ENCODE assay signal across 8 cellular contexts in the genomic region with DNA sequence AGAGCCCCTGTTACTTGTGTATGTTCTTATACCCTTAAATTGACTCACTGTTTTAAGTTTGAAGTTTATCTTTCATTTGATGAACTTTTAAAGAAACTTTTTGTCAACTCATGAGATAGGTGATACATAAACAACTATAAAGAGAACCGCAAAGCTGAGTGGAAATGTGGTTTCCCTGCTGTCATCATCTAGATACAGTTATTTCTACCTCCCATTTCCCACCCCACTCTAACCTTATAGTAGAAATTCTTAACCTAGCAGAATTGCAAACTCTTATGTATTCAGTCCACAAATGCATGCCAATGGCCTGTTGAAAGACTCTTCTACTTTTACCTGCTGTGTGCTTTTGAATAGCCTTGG. TPM values are rescaled to one million over a fixed set of nuclear protein-coding genes. Genes with fewer than 3 reads are reported as not detected.
A peak's percentile ranks its signal among the peaks of the same experiment; 100 is the strongest.
DNase-seq lines count a peak whose midpoint lies in the region; ATAC-seq and TF ChIP-seq lines count a peak whose summit lies in the region.

No MANE protein-coding gene starts in this region.

- H3K27ac Mint-ChIP-seq in activated CD4-positive, alpha-beta memory T cell treated with anti-CD3 and anti-CD28 coated beads for 36 hours = peak overlapping the region; percentile 65

- CTCF ChIA-PET in activated CD4-positive, alpha-beta memory T cell treated with anti-CD3 and anti-CD28 coated beads for 36 hours (lab: Charles Lee) = interaction anchor here (0.8 to 1.7 kb wide), 4 partner anchors 13 to 453 kb away, joined by 3 to 6 read pairs (median 4); no protein-coding TSS in a partner anchor

- H3K27me3 ChIP-seq in tibial artery = no peaks in the 10 kb centered on the region

- no peak for TF ChIP-seq CTCF in fibroblast of villous mesenchyme (IDR thresholded peaks at IDR 0.05; ENCODE audit: insufficient read depth, low read depth, low read length)
- TF ChIP-seq CTCF in tibial artery (IDR thresholded peaks at IDR 0.05) = no peak

- H3K27ac ChIP-seq in tibial artery = peak overlapping the region in 1 of 2 donors; percentile 98

- ATAC-seq in left colon = no peak

- no peaks in the 10 kb centered on the region for H3K9me3 ChIP-seq in tibial artery

- H3K4me3 ChIP-seq in fibroblast of villous mesenchyme (ENCODE audit: low read depth, low read length) (peak overlapping the region; percentile 74), tibial artery (peak overlapping the region; percentile 6 to 95)

- no peaks in the 10 kb centered on the region for H3K27me3 Mint-ChIP-seq in activated CD4-positive, alpha-beta memory T cell treated with anti-CD3 and anti-CD28 coated beads for 36 hours

- intact Hi-C loops in activated CD4-positive, alpha-beta memory T cell treated with anti-CD3 and anti-CD28 coated beads for 36 hours (cut with micrococcal nuclease) = loop anchor here (1.0 to 10.0 kb wide), 4 partner anchors 8 to 822 kb away; a partner anchor contains a TSS
- intact Hi-C loops in tibial artery (cut with DNase I; ENCODE audit: low total_unique reads) (loop anchor here (5.0 to 10.0 kb wide), 3 partner anchors 122 to 522 kb away; a partner anchor contains a TSS), left colon (cut with DNase I, micrococcal nuclease) (loop anchor here (5.0 to 10.0 kb wide), 5 partner anchors 122 to 522 kb away; a partner anchor contains a TSS)

- peak; percentile 32 for DNase-seq in stimulated activated CD4-positive, alpha-beta T cell treated with anti-CD3 and anti-CD28 coated beads, Interleukin-15, amount 100 ng/mL, for 24 hours
- no peak for DNase-seq in stimulated activated CD4-positive, alpha-beta T cell treated with anti-CD3 and anti-CD28 coated beads, Interleukin-4, amount 100 ng/mL, for 1 hour
- peak; percentile 46 for DNase-seq in activated CD4-positive, alpha-beta memory T cell treated with anti-CD3 and anti-CD28 coated beads for 36 hours
- DNase-seq in fibroblast of villous mesenchyme (ENCODE audit: low read depth) (no peak), tibial artery (no peak), SIG-M5 (lab: John Stamatoyannopoulos, UW) (no peak), left colon (no peak), nucleus accumbens (lab: John Stamatoyannopoulos, UW) (no peak)

- H3K4me3 Mint-ChIP-seq in activated CD4-positive, alpha-beta memory T cell treated with anti-CD3 and anti-CD28 coated beads for 36 hours = peak overlapping the region; percentile 90

- peaks cover 0 to 60% (median 27%) of the 10 kb centered on the region in 4 donors for H3K4me1 ChIP-seq in tibial artery

- H3K9me3 Mint-ChIP-seq in activated CD4-positive, alpha-beta memory T cell treated with anti-CD3 and anti-CD28 coated beads for 36 hours = no peaks in the 10 kb centered on the region

- POLR2A ChIA-PET in activated CD4-positive, alpha-beta memory T cell treated with anti-CD3 and anti-CD28 coated beads for 36 hours (lab: Charles Lee) = interaction anchor here (1.0 to 3.3 kb wide), 3 partner anchors 122 to 483 kb away, joined by 3 to 23 read pairs (median 4); a partner anchor contains a TSS

- H3K4me1 Mint-ChIP-seq in activated CD4-positive, alpha-beta memory T cell treated with anti-CD3 and anti-CD28 coated beads for 36 hours (ENCODE audit: low read depth) = peaks cover 57% of the 10 kb centered on the region

- peaks cover 40% of the 10 kb centered on the region for H3K36me3 Mint-ChIP-seq in activated CD4-positive, alpha-beta memory T cell treated with anti-CD3 and anti-CD28 coated beads for 36 hours

- H3K36me3 ChIP-seq in tibial artery = peaks cover 8 to 22% (median 20%) of the 10 kb centered on the region in 3 donors

RNA-seq across cellular contexts. Expression of a gene that starts 2.7 kb away (rescaled TPM):
- total RNA-seq in activated CD4-positive, alpha-beta memory T cell treated with anti-CD3 and anti-CD28 coated beads for 36 hours = 10 to 100 TPM; 15.7 to 17.7 TPM
- total RNA-seq in fibroblast of villous mesenchyme (58.9 and 91.1 TPM in 2 replicates), left colon (10 to 100 TPM; 31.1 to 33.9 TPM)

Comparison
In these comparisons a context has a peak if more than half of its experiments do, and no peak if none do; other contexts are left out.
1. DNase-seq: peak in stimulated activated CD4-positive, alpha-beta T cell treated with anti-CD3 and anti-CD28 coated beads, Interleukin-15, amount 100 ng/mL, for 24 hours (single experiment) and activated CD4-positive, alpha-beta memory T cell treated with anti-CD3 and anti-CD28 coated beads for 36 hours (single experiment); none in stimulated activated CD4-positive, alpha-beta T cell treated with anti-CD3 and anti-CD28 coated beads, Interleukin-4, amount 100 ng/mL, for 1 hour (single experiment), fibroblast of villous mesenchyme (single experiment), tibial artery (0 of 2), SIG-M5 (single experiment), left colon (0 of 2) and nucleus accumbens (0 of 56).